In the genomic region with DNA sequence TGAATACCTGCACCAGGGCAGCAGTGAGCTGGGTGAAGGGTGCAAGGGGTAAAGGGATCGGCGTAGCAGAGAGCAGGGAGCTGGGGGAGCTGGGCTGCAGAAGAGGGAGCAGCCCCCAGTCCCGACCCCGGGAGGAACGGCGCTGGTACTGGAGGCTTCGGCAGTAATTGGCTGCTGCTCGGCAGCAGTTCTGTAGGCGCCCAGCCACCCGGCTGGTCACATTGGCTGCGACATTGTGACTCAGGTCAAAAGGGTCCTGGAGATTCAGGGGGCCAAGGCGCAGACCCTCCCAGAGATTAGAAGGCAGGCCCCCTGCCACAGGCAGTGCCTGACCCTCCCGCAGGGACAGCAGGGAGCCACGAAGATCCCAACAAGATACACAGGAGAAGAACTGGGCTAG, we compare ENCODE assay signal across 9 cellular contexts. TPM values are rescaled to one million over a fixed set of nuclear protein-coding genes. Genes with fewer than 3 reads are reported as not detected.
A peak's percentile ranks its signal among the peaks of the same experiment; 100 is the strongest.
DNase-seq lines count a peak whose midpoint lies in the region; ATAC-seq and TF ChIP-seq lines count a peak whose summit lies in the region.
"Had no signal": no experiment of that assay in that cellular context is flagged by ENCODE, and none has a peak within 500 bp of the region (broad histone marks: within the 10 kb centered on the region; RNA-seq: fewer than 3 reads in every experiment).

No MANE protein-coding gene starts in this region.

- dilution Hi-C loops in mammary epithelial cell (cut with HindIII; ENCODE audit: low sequenced_read_pairs) = no loop called here

- BruUV-seq in MCF 10A (replicated peaks; lab: Mats Ljungman, UMichigan) (no TSS peak), mammary epithelial cell (replicated peaks; lab: Mats Ljungman, UMichigan) (no TSS peak)

- DNase-seq in MCF 10A (ENCODE audit: unreplicated experiment) = no peak
- DNase-seq in mammary epithelial cell = no peak
- no peak for DNase-seq in breast epithelium (ENCODE audit: low spot score in 2 of 2)
- DNase-seq in upper lobe of left lung = no peak
- no peak for DNase-seq in activated gamma-delta T cell treated with Interleukin-2 at 50 U/mL for 16 hours

- H4K20me1 ChIP-seq in mammary epithelial cell (ENCODE audit: insufficient read depth, low read length) = no peaks in the 10 kb centered on the region

- H3K4me3 Mint-ChIP-seq in MCF 10A (ENCODE audit: unreplicated experiment) = peak overlapping the region; percentile 100

- H3K27ac Mint-ChIP-seq in MCF 10A (ENCODE audit: low read depth, unreplicated experiment) = no peak overlapping the region

- H3K9ac ChIP-seq in mammary epithelial cell (ENCODE audit: insufficient read depth, low read length) (no peak overlapping the region), mucosa of stomach (ENCODE audit: low read length) (peak overlapping the region; percentile 86)

- peaks cover 72% of the 10 kb centered on the region for H3K36me3 Mint-ChIP-seq in MCF 10A (ENCODE audit: insufficient read depth, unreplicated experiment)

- H3K79me2 ChIP-seq in mammary epithelial cell (ENCODE audit: insufficient read depth, low read length) = peaks cover 44% of the 10 kb centered on the region

- H3K4me3 ChIP-seq in mammary epithelial cell (replicated peaks in 1 of 3; ENCODE audit: insufficient read depth in 1 of 3, low read depth in 2 of 3, low read length in 3 of 3) (no peak overlapping the region), breast epithelium (peak overlapping the region in 2 of 3 donors; percentile 87 to 88), mucosa of stomach (ENCODE audit: low read length) (no peak overlapping the region), upper lobe of left lung (no peak overlapping the region)

- WGBS in mammary epithelial cell (ENCODE audit: low coverage, missing lambda C conversion rate) = 79% methylated on average over 4 of the region's 14 CpGs
- 93% methylated on average over 5 to 13 of the region's 14 CpGs for WGBS in upper lobe of left lung, 2 donors

- TF ChIP-seq CTCF in MCF 10A (IDR thresholded peaks at IDR 0.05; ENCODE audit: unreplicated experiment) (no peak), mammary epithelial cell (conservative IDR thresholded peaks at IDR 0.05 in 1 of 2, IDR thresholded peaks at IDR 0.05 in 1 of 2; ENCODE audit: extremely low read depth in 1 of 2, insufficient read depth in 1 of 2, low read depth in 1 of 2, low read length in 2 of 2) (no peak), breast epithelium (IDR thresholded peaks at IDR 0.05) (no peak), upper lobe of left lung (IDR thresholded peaks at IDR 0.05) (no peak)

- POLR2A ChIA-PET in MCF 10A (lab: Yijun Ruan, JAX) = interaction anchor here (1.1 to 5.4 kb wide), 6 partner anchors 9 to 265 kb away, joined by 3 to 85 read pairs (median 19); partner anchors contain the start of genes AHNAK, B3GAT3 and MTA2

- H3K36me3 ChIP-seq in mammary epithelial cell (ENCODE audit: insufficient read depth, low read length) (peaks cover 20% of the 10 kb centered on the region), breast epithelium (no peaks in the 10 kb centered on the region), mucosa of stomach (ENCODE audit: control insufficient read depth, insufficient read depth, low read length) (peaks cover 4% of the 10 kb centered on the region), upper lobe of left lung (peaks cover 8 to 53% (median 22%) of the 10 kb centered on the region in 4 donors)
- H3K36me3 ChIP-seq: ovary had no signal

- no peak overlapping the region for H2AFZ ChIP-seq in mammary epithelial cell (ENCODE audit: low read depth, low read length)

- CTCF ChIA-PET in MCF 10A (lab: Yijun Ruan, JAX) = no interaction called here
- CTCF ChIA-PET in mammary epithelial cell (lab: Charles Lee; ENCODE audit: low non-redundant PET) = no interaction called here

- ATAC-seq in upper lobe of left lung (ENCODE audit: low FRiP score in 2 of 2) (no peak), HG03439 (IDR thresholded peaks at IDR 0.05; ENCODE audit: unreplicated experiment) (no peak)
- no peak for ATAC-seq in activated CD4-positive, CD25-positive, alpha-beta regulatory T cell treated with anti-CD3 and anti-CD28 coated beads, Interleukin-2, amount 50 U/mL, for 24 hours

- H3K9me3 Mint-ChIP-seq in MCF 10A (ENCODE audit: unreplicated experiment) = no peaks in the 10 kb centered on the region

- no peaks in the 10 kb centered on the region for H3K27me3 Mint-ChIP-seq in MCF 10A (ENCODE audit: insufficient read depth, unreplicated experiment)

- H3K27ac ChIP-seq in mammary epithelial cell (ENCODE audit: insufficient read depth, low read depth, low read length) (no peak overlapping the region), breast epithelium (peak overlapping the region; percentile 61 to 95), upper lobe of left lung (peak overlapping the region; percentile 85 to 93 (median 91))

- intact Hi-C loops in MCF 10A (cut with micrococcal nuclease) (no loop called here), mammary epithelial cell (cut with micrococcal nuclease) (no loop called here), breast epithelium (cut with DNase I; ENCODE audit: low total_unique reads) (no loop called here)

- H3K4me1 Mint-ChIP-seq in MCF 10A (ENCODE audit: insufficient read depth, unreplicated experiment) = peaks cover 29% of the 10 kb centered on the region

- no peak for TF ChIP-seq EP300 in upper lobe of left lung (IDR thresholded peaks at IDR 0.05)

- no peaks in the 10 kb centered on the region for H3K9me3 ChIP-seq in mammary epithelial cell (replicated peaks; ENCODE audit: insufficient read depth, low read length)
- H3K9me3 ChIP-seq in breast epithelium = no peaks in the 10 kb centered on the region
- no peaks in the 10 kb centered on the region for H3K9me3 ChIP-seq in mucosa of stomach (ENCODE audit: control insufficient read depth, low read length)
- H3K9me3 ChIP-seq in upper lobe of left lung = no peaks in the 10 kb centered on the region
- H3K9me3 ChIP-seq: ovary had no signal

- in situ Hi-C loops in mammary epithelial cell (cut with MboI; ENCODE audit: low sequenced_read_pairs in 2 of 2) = no loop called here

- H3K27me3 ChIP-seq in mammary epithelial cell (ENCODE audit: insufficient read depth, low read length) (no peaks in the 10 kb centered on the region), breast epithelium (no peaks in the 10 kb centered on the region), mucosa of stomach (ENCODE audit: control insufficient read depth, insufficient read depth, low read length) (no peaks in the 10 kb centered on the region), upper lobe of left lung (no peaks in the 10 kb centered on the region)
- H3K27me3 ChIP-seq: ovary had no signal

- peaks cover 28% of the 10 kb centered on the region for H3K4me1 ChIP-seq in mammary epithelial cell (ENCODE audit: insufficient read depth, low read length)
- H3K4me1 ChIP-seq in breast epithelium = peaks cover 0 to 9% of the 10 kb centered on the region in 2 donors
- peaks cover 38% of the 10 kb centered on the region for H3K4me1 ChIP-seq in mucosa of stomach (ENCODE audit: control insufficient read depth, insufficient read depth, low read length)
- peaks cover 34 to 45% (median 39%) of the 10 kb centered on the region in 4 donors for H3K4me1 ChIP-seq in upper lobe of left lung

- TF ChIP-seq POLR2A in breast epithelium (IDR thresholded peaks at IDR 0.05) (no peak), upper lobe of left lung (IDR thresholded peaks at IDR 0.05) (no peak)

- no peak overlapping the region for H3K4me2 ChIP-seq in mammary epithelial cell (ENCODE audit: insufficient read depth, low read depth, low read length)

RNA-seq across cellular contexts. Expression of gene EEF1G, which starts 2.1 kb away (rescaled TPM):
- total RNA-seq in MCF 10A (2022) (1,510 and 1,855 TPM in 2 replicates), mammary epithelial cell (1,000 to 10,000 TPM; 1,183 to 1,218 TPM), breast epithelium (1,000 to 10,000 TPM; 1,312 to 1,961 (median 1,794) TPM), upper lobe of left lung (100 to 1,000 TPM; 557 to 997 (median 889) TPM)
- 1,634 TPM for polyA plus RNA-seq in mammary epithelial cell
- polyA minus RNA-seq in mammary epithelial cell = 1,987 TPM

RNA-seq across cellular contexts. Expression of gene TUT1, which starts 15.5 kb away (rescaled TPM):
- 26.0 and 28.3 TPM in 2 replicates for total RNA-seq in MCF 10A (2022)
- 10 to 100 TPM in 1 of 2 donors, 1 to 10 TPM in 1; 7.8 to 18.5 TPM for total RNA-seq in mammary epithelial cell
- 12.2 TPM for polyA plus RNA-seq in mammary epithelial cell
- polyA minus RNA-seq in mammary epithelial cell = 11.7 TPM
- 10 to 100 TPM in 2 of 3 donors, 1 to 10 TPM in 1; 7.7 to 12.1 (median 10.7) TPM for total RNA-seq in breast epithelium
- total RNA-seq in upper lobe of left lung = 10 to 100 TPM in 3 of 6 donors, 1 to 10 TPM in 3; 5.3 to 25.4 (median 11.7) TPM

RNA-seq across cellular contexts. Expression of gene MTA2, which starts 25.8 kb away (rescaled TPM):
- total RNA-seq in MCF 10A (2022) = 139 and 176 TPM in 2 replicates
- total RNA-seq in mammary epithelial cell = 100 to 1,000 TPM; 157 to 169 TPM
- polyA plus RNA-seq in mammary epithelial cell = 39.3 TPM
- polyA minus RNA-seq in mammary epithelial cell = 227 TPM
- 10 to 100 TPM; 61.3 to 92.8 (median 85.5) TPM for total RNA-seq in breast epithelium
- 10 to 100 TPM; 57.6 to 88.0 (median 69.8) TPM for total RNA-seq in upper lobe of left lung

RNA-seq across cellular contexts. Expression of gene AHNAK, which starts 29.2 kb away (rescaled TPM):
- total RNA-seq in MCF 10A (2022) (416 and 429 TPM in 2 replicates), mammary epithelial cell (100 to 1,000 TPM; 494 to 702 TPM), breast epithelium (1,000 to 10,000 TPM in 2 of 3 donors, 100 to 1,000 TPM in 1; 636 to 1,393 (median 1,040) TPM), upper lobe of left lung (1,000 to 10,000 TPM in 2 of 6 donors, 100 to 1,000 TPM in 4; 583 to 1,153 (median 829) TPM)
- polyA plus RNA-seq in mammary epithelial cell = 130 TPM
- polyA minus RNA-seq in mammary epithelial cell = 1,418 TPM

RNA-seq across cellular contexts. Expression of gene EML3, which starts 36.7 kb away (rescaled TPM):
- total RNA-seq in MCF 10A (2022) = 33.9 and 43.7 TPM in 2 replicates
- 10 to 100 TPM; 21.0 to 46.6 TPM for total RNA-seq in mammary epithelial cell
- 20.7 TPM for polyA plus RNA-seq in mammary epithelial cell
- 25.2 TPM for polyA minus RNA-seq in mammary epithelial cell
- 10 to 100 TPM; 34.7 to 58.7 (median 35.7) TPM for total RNA-seq in breast epithelium
- 100 to 1,000 TPM in 1 of 6 donors, 10 to 100 TPM in 5; 31.0 to 148 (median 71.0) TPM for total RNA-seq in upper lobe of left lung

Comparison
In these comparisons a context has a peak if more than half of its experiments do, and no peak if none do; other contexts are left out.
1. H3K4me3 ChIP-seq: peak in breast epithelium (2 of 3); none in mammary epithelial cell (0 of 3), mucosa of stomach (single experiment) and upper lobe of left lung (0 of 4).